ENCODE assay signal across 1 cellular context in the genomic region with DNA sequence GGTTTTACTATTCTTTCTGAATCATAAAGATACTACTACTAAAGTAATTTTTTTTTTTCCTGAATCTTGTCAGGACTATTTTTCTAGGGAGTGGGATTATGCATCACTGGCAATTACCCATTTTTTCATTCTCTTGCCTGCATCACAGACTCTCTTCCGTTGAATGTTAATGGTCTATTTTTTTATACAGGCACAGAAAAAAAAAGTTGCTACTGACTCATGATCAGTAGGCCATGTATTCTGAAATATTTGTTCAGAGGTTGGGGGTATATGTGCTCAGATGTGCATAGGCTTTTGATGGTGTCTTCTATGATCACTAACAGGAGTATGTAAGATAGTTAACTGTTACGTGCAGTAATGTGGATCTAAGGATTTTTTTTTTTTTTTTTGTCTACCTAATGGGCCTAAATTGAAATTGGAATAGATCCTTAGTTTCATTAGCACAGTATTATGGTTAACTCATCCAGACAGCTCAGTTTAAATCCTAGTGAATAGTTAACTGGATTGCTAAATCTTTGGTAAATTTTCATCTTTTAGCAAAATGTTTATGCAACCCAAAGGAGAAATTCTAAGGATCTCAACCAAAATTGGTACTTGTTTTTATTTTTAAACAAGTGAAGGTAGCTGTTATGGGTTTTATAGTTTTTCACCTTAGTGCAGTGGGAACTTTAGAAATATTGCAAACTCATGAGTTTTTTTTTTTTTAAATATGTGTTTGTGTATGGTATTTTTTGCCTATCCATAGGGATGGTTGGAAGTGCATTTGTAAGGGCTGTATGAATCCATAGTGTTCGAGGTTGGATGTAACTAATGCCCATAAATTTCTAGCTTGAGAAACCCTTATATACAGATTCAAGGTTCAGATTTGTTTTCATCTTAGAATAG.
A peak's percentile ranks its signal among the peaks of the same experiment; 100 is the strongest.
TF ChIP-seq lines count a peak whose summit lies in the region.

No MANE protein-coding gene starts in this region.

TF ChIP-seq in K562, 482 proteins besides CTCF, POLR2A, EP300 and RAD21 (continued from another document):
- TF ChIP-seq, protein P1, sequence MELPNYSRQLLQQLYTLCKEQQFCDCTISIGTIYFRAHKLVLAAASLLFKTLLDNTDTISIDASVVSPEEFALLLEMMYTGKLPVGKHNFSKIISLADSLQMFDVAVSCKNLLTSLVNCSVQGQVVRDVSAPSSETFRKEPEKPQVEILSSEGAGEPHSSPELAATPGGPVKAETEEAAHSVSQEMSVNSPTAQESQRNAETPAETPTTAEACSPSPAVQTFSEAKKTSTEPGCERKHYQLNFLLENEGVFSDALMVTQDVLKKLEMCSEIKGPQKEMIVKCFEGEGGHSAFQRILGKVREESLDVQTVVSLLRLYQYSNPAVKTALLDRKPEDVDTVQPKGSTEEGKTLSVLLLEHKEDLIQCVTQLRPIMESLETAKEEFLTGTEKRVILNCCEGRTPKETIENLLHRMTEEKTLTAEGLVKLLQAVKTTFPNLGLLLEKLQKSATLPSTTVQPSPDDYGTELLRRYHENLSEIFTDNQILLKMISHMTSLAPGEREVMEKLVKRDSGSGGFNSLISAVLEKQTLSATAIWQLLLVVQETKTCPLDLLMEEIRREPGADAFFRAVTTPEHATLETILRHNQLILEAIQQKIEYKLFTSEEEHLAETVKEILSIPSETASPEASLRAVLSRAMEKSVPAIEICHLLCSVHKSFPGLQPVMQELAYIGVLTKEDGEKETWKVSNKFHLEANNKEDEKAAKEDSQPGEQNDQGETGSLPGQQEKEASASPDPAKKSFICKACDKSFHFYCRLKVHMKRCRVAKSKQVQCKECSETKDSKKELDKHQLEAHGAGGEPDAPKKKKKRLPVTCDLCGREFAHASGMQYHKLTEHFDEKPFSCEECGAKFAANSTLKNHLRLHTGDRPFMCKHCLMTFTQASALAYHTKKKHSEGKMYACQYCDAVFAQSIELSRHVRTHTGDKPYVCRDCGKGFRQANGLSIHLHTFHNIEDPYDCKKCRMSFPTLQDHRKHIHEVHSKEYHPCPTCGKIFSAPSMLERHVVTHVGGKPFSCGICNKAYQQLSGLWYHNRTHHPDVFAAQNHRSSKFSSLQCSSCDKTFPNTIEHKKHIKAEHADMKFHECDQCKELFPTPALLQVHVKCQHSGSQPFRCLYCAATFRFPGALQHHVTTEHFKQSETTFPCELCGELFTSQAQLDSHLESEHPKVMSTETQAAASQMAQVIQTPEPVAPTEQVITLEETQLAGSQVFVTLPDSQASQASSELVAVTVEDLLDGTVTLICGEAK (IDR thresholded peaks at IDR 0.05) = no peak
- TF ChIP-seq, protein P1 (CRISPR knock-in tag; IDR thresholded peaks at IDR 0.05) = no peak
- TF ChIP-seq, protein P2, sequence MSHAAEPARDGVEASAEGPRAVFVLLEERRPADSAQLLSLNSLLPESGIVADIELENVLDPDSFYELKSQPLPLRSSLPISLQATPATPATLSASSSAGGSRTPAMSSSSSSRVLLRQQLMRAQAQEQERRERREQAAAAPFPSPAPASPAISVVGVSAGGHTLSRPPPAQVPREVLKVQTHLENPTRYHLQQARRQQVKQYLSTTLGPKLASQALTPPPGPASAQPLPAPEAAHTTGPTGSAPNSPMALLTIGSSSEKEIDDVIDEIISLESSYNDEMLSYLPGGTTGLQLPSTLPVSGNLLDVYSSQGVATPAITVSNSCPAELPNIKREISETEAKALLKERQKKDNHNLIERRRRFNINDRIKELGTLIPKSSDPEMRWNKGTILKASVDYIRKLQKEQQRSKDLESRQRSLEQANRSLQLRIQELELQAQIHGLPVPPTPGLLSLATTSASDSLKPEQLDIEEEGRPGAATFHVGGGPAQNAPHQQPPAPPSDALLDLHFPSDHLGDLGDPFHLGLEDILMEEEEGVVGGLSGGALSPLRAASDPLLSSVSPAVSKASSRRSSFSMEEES (CRISPR knock-in tag; IDR thresholded peaks at IDR 0.05) = no peak
- TF ChIP-seq, protein P3, sequence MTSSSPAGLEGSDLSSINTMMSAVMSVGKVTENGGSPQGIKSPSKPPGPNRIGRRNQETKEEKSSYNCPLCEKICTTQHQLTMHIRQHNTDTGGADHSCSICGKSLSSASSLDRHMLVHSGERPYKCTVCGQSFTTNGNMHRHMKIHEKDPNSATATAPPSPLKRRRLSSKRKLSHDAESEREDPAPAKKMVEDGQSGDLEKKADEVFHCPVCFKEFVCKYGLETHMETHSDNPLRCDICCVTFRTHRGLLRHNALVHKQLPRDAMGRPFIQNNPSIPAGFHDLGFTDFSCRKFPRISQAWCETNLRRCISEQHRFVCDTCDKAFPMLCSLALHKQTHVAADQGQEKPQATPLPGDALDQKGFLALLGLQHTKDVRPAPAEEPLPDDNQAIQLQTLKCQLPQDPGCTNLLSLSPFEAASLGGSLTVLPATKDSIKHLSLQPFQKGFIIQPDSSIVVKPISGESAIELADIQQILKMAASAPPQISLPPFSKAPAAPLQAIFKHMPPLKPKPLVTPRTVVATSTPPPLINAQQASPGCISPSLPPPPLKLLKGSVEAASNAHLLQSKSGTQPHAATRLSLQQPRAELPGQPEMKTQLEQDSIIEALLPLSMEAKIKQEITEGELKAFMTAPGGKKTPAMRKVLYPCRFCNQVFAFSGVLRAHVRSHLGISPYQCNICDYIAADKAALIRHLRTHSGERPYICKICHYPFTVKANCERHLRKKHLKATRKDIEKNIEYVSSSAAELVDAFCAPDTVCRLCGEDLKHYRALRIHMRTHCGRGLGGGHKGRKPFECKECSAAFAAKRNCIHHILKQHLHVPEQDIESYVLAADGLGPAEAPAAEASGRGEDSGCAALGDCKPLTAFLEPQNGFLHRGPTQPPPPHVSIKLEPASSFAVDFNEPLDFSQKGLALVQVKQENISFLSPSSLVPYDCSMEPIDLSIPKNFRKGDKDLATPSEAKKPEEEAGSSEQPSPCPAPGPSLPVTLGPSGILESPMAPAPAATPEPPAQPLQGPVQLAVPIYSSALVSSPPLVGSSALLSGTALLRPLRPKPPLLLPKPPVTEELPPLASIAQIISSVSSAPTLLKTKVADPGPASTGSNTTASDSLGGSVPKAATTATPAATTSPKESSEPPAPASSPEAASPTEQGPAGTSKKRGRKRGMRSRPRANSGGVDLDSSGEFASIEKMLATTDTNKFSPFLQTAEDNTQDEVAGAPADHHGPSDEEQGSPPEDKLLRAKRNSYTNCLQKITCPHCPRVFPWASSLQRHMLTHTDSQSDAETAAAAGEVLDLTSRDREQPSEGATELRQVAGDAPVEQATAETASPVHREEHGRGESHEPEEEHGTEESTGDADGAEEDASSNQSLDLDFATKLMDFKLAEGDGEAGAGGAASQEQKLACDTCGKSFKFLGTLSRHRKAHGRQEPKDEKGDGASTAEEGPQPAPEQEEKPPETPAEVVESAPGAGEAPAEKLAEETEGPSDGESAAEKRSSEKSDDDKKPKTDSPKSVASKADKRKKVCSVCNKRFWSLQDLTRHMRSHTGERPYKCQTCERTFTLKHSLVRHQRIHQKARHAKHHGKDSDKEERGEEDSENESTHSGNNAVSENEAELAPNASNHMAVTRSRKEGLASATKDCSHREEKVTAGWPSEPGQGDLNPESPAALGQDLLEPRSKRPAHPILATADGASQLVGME (CRISPR knock-in tag; IDR thresholded peaks at IDR 0.05) = no peak
- TF ChIP-seq CREM (IDR thresholded peaks at IDR 0.05; ENCODE audit: low read depth) (no peak), POLR2B (IDR thresholded peaks at IDR 0.05; ENCODE audit: low read depth, partially characterized antibody) (no peak), MAFF (IDR thresholded peaks at IDR 0.05; ENCODE audit: low read length) (peak; percentile 57)
